In the genomic region with DNA sequence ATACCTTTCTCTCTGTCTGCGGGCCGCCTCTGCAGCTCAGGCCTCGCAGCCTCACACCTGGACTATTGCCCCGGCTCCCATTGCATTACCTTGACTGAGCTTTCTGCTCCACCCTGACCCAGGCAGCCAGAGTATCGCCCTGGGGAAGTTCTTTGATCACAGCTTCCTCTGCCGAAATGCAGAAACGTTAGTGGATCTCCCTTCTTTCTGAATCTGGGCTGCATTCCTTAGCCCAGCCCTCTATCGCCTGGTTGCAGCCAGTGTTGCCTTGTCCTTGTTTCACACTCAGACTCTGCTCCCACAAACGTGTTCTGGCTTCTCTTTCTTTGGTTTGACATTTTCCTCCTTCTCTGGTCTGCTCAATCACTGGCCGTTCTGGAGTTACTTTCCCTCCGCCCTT, we compare ENCODE assay signal across 1 cellular context.
TF ChIP-seq lines count a peak whose summit lies in the region.

No MANE protein-coding gene starts in this region.

TF ChIP-seq in SK-N-SH, 30 proteins besides CTCF, POLR2A, EP300 and RAD21 (continued from another document):
- TF ChIP-seq, protein P1, sequence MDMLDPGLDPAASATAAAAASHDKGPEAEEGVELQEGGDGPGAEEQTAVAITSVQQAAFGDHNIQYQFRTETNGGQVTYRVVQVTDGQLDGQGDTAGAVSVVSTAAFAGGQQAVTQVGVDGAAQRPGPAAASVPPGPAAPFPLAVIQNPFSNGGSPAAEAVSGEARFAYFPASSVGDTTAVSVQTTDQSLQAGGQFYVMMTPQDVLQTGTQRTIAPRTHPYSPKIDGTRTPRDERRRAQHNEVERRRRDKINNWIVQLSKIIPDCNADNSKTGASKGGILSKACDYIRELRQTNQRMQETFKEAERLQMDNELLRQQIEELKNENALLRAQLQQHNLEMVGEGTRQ (IDR thresholded peaks at IDR 0.05; ENCODE audit: borderline replicate concordance, low read depth, low read length), result no peak
- TF ChIP-seq, protein P2, sequence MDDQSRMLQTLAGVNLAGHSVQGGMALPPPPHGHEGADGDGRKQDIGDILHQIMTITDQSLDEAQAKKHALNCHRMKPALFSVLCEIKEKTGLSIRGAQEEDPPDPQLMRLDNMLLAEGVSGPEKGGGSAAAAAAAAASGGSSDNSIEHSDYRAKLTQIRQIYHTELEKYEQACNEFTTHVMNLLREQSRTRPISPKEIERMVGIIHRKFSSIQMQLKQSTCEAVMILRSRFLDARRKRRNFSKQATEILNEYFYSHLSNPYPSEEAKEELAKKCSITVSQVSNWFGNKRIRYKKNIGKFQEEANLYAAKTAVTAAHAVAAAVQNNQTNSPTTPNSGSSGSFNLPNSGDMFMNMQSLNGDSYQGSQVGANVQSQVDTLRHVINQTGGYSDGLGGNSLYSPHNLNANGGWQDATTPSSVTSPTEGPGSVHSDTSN (IDR thresholded peaks at IDR 0.05), result no peak
- TF ChIP-seq, protein P3, sequence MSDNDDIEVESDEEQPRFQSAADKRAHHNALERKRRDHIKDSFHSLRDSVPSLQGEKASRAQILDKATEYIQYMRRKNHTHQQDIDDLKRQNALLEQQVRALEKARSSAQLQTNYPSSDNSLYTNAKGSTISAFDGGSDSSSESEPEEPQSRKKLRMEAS (IDR thresholded peaks at IDR 0.05; ENCODE audit: low read depth), result no peak
- no peak for TF ChIP-seq EZH2phosphoT487 (IDR thresholded peaks at IDR 0.05; ENCODE audit: borderline replicate concordance, low read depth)
